ENCODE assay signal across 8 cellular contexts in the genomic region with DNA sequence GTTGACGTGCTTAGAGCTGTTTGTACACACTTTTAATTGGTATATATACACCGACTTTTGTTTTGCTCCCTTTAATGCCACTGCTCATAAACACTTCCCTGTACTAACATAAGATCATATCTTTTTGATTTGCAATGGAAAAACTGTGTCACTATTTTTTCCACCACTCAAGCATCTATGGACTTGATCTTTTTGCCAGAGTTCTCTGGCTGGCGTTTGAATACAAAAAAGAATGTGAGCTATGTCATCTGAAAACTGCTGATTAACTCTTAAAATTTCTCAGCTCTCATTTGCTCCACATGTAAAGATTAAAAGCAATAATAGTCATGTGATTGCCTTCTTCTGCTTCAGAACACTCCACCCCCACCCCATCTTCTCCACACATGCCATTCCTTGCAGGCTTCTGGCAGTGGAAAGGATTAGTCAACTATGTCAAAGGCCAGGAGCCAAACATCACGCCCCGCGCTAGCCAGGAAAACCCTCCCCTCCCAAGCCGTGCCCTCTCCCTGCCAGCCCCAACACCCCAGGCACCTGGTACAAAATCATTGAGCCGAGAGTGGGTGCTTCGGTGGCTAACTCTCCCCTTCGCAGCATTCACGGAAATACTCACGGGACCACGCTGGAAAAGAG.
DNase-seq lines count a peak whose midpoint lies in the region; ATAC-seq and TF ChIP-seq lines count a peak whose summit lies in the region.

No MANE protein-coding gene starts in this region.

- POLR2A ChIA-PET in T-cell (lab: Charles Lee): no interaction called here

- DNase-seq in EL: peak; percentile 87
- DNase-seq in T-cell: peak in 1 of 34 experiments; percentile 10
- DNase-seq in fibroblast of pulmonary artery (ENCODE audit: low read depth): peak; percentile 93
- peak in 1 of 2 donors; percentile 83 for DNase-seq in psoas muscle
- DNase-seq in T-helper 2 cell treated with Interferon-gamma antibody and Interleukin-4, amounts not matched to agents 5 μg/mL and 100 μg/mL, for 36 hours (ENCODE audit: low spot score): no peak

- H3K27me3 Mint-ChIP-seq in T-cell: no peaks in the 10 kb centered on the region
- H3K27me3 Mint-ChIP-seq in T-helper 2 cell treated with Interferon-gamma antibody and Interleukin-4, amounts not matched to agents 5 μg/mL and 100 μg/mL, for 36 hours (ENCODE audit: low read depth): peaks cover 3% of the 10 kb centered on the region

- CTCF ChIA-PET in T-cell (lab: Charles Lee): no interaction called here

- no peak overlapping the region for H3K4me3 ChIP-seq in fibroblast of pulmonary artery (replicated peaks; ENCODE audit: low read depth, low read length)
- peak overlapping the region; percentile 33 for H3K4me3 ChIP-seq in psoas muscle

- no peaks in the 10 kb centered on the region for H3K36me3 ChIP-seq in psoas muscle (ENCODE audit: insufficient read depth in 1 of 2, low read depth in 1 of 2)

- H3K4me1 Mint-ChIP-seq in T-cell: peaks cover 46 to 72% (median 61%) of the 10 kb centered on the region in 3 donors
- peaks cover 22% of the 10 kb centered on the region for H3K4me1 Mint-ChIP-seq in T-helper 2 cell treated with Interferon-gamma antibody and Interleukin-4, amounts not matched to agents 5 μg/mL and 100 μg/mL, for 36 hours (ENCODE audit: low read depth)

- no peaks in the 10 kb centered on the region for H3K9me3 ChIP-seq in psoas muscle

- peaks cover 0 to 2% (median 0%) of the 10 kb centered on the region in 3 donors for H3K27me3 ChIP-seq in psoas muscle (ENCODE audit: insufficient read depth in 3 of 3, low read length in 2 of 3)

- intact Hi-C loops in psoas muscle (cut with DNase I): loop anchor here (5.0 to 10.0 kb wide), 2 partner anchors 122 to 125 kb away; a partner anchor contains a TSS

- H3K4me1 ChIP-seq in psoas muscle: peaks cover 44% of the 10 kb centered on the region

- H3K27ac Mint-ChIP-seq in T-cell: peak overlapping the region; percentile 84 to 96
- H3K27ac Mint-ChIP-seq in T-helper 2 cell treated with Interferon-gamma antibody and Interleukin-4, amounts not matched to agents 5 μg/mL and 100 μg/mL, for 36 hours: no peak overlapping the region

- peak overlapping the region; percentile 72 for H3K27ac ChIP-seq in psoas muscle

- WGBS in psoas muscle, 3 donors: 5 to 15% (median 6%) methylated on average over 13 of the region's 13 CpGs

- ATAC-seq in T-cell (replicated peaks in 1 of 4) (no peak), psoas muscle (peak; percentile 62 to 83 (median 72)), GM19023 (IDR thresholded peaks at IDR 0.05; ENCODE audit: unreplicated experiment) (no peak), GM18502 (IDR thresholded peaks at IDR 0.05; ENCODE audit: poor library complexity, unreplicated experiment) (no peak), GM19395 (IDR thresholded peaks at IDR 0.05; ENCODE audit: unreplicated experiment) (no peak)

- H3K4me3 Mint-ChIP-seq in T-cell: peak overlapping the region in 1 of 3 donors; percentile 8
- H3K4me3 Mint-ChIP-seq in T-helper 2 cell treated with Interferon-gamma antibody and Interleukin-4, amounts not matched to agents 5 μg/mL and 100 μg/mL, for 36 hours: no peak overlapping the region

- H3K36me3 Mint-ChIP-seq in T-cell: no peaks in the 10 kb centered on the region
- H3K36me3 Mint-ChIP-seq in T-helper 2 cell treated with Interferon-gamma antibody and Interleukin-4, amounts not matched to agents 5 μg/mL and 100 μg/mL, for 36 hours (ENCODE audit: low read depth): no peaks in the 10 kb centered on the region

- H3K9me3 Mint-ChIP-seq in T-cell: no peaks in the 10 kb centered on the region
- H3K9me3 Mint-ChIP-seq in T-helper 2 cell treated with Interferon-gamma antibody and Interleukin-4, amounts not matched to agents 5 μg/mL and 100 μg/mL, for 36 hours: no peaks in the 10 kb centered on the region

- TF ChIP-seq CTCF in fibroblast of pulmonary artery (IDR thresholded peaks at IDR 0.05; ENCODE audit: low read length, missing control alignments) (no peak), psoas muscle (IDR thresholded peaks at IDR 0.05) (no peak)

Comparison
In these comparisons a context has a peak if more than half of its experiments do, and no peak if none do; other contexts are left out.
1. ATAC-seq: peak in psoas muscle (4 of 4); none in T-cell (0 of 4), GM19023 (single experiment), GM18502 (single experiment) and GM19395 (single experiment).